19 cellular contexts compared by ENCODE assay signal in genomic region chr13:94188173-94188869, GRCh38.
A peak's percentile ranks its signal among the peaks of the same experiment; 100 is the strongest.
DNase-seq lines count a peak whose midpoint lies in the region; ATAC-seq and TF ChIP-seq lines count a peak whose summit lies in the region.
"Had no signal": no experiment of that assay in that cellular context is flagged by ENCODE, and none has a peak within 500 bp of the region (broad histone marks: within the 10 kb centered on the region; RNA-seq: fewer than 3 reads in every experiment).

No MANE protein-coding gene starts in this region.

- no peak overlapping the region for H3K14ac ChIP-seq in mesenchymal stem cell (ENCODE audit: low read length in 2 of 2)

- H3K4ac ChIP-seq in mesenchymal stem cell (ENCODE audit: low read depth in 1 of 2, low read length in 2 of 2): no peak overlapping the region

- POLR2A ChIA-PET in CD4-positive, alpha-beta memory T cell (lab: Charles Lee; ENCODE audit: partially characterized antibody): no interaction called here

- H3K27me3 ChIP-seq in HUES6 (ENCODE audit: control insufficient read depth, insufficient read depth, low read length) (no peaks in the 10 kb centered on the region), WERI-Rb-1 (ENCODE audit: insufficient read depth, low read depth, severe bottlenecking) (no peaks in the 10 kb centered on the region), mesenchymal stem cell (ENCODE audit: control insufficient read depth in 1 of 2, insufficient read depth in 1 of 2, low read length in 2 of 2) (no peaks in the 10 kb centered on the region)
- no peaks in the 10 kb centered on the region for H3K27me3 ChIP-seq in CD4-positive, alpha-beta memory T cell (ENCODE audit: insufficient read depth, low read length)

- H3K36me3 ChIP-seq in HUES6 (ENCODE audit: control insufficient read depth, insufficient read depth, low read length) (no peaks in the 10 kb centered on the region), WERI-Rb-1 (peaks cover 4% of the 10 kb centered on the region; the same call in 1 of the 2 replicates), mesenchymal stem cell (ENCODE audit: control insufficient read depth in 1 of 2, insufficient read depth in 2 of 2, low read depth in 1 of 2, low read length in 2 of 2) (no peaks in the 10 kb centered on the region)
- no peaks in the 10 kb centered on the region for H3K36me3 ChIP-seq in CD4-positive, alpha-beta memory T cell (ENCODE audit: insufficient read depth, low read length)

- H2BK15ac ChIP-seq in mesenchymal stem cell (ENCODE audit: low read depth, poor library complexity, severe bottlenecking): no peak overlapping the region

- H3K27ac ChIP-seq in HUES6 (ENCODE audit: low read depth, low read length): no peak overlapping the region
- no peak overlapping the region for H3K27ac ChIP-seq in WERI-Rb-1
- no peak overlapping the region for H3K27ac ChIP-seq in mesenchymal stem cell (ENCODE audit: low read length, poor library complexity, severe bottlenecking)
- no peak overlapping the region for H3K27ac ChIP-seq in CD4-positive, alpha-beta memory T cell (ENCODE audit: low read depth, low read length)
- H3K27ac ChIP-seq: GM23248 had no signal

- H3K27me3 Mint-ChIP-seq in stimulated activated memory B cell treated with anti-CD40 and anti-IgM and Interleukin-4, amounts not matched to agents 10 μg/mL and 1 μg/mL and 100 μg/mL, for 72 hours: no peaks in the 10 kb centered on the region
- H3K27me3 Mint-ChIP-seq in CD4-positive, alpha-beta memory T cell: peaks cover 7% of the 10 kb centered on the region in 2 donors

- H3K9ac ChIP-seq in HUES6 (ENCODE audit: low read length) (peak overlapping the region; percentile 13), mesenchymal stem cell (ENCODE audit: low read length) (no peak overlapping the region)
- H3K9ac ChIP-seq: GM23248, SK-N-SH had no signal

- H3K4me1 ChIP-seq in HUES6 (ENCODE audit: control insufficient read depth, insufficient read depth, low read length) (peaks cover 17% of the 10 kb centered on the region), mesenchymal stem cell (ENCODE audit: control insufficient read depth, insufficient read depth, low read depth, low read length) (peaks cover 2% of the 10 kb centered on the region)
- H3K4me1 ChIP-seq in CD4-positive, alpha-beta memory T cell (ENCODE audit: insufficient read depth, low read length): no peaks in the 10 kb centered on the region

- TF ChIP-seq POLR2A in erythroblast (IDR thresholded peaks at IDR 0.05; ENCODE audit: low read length): no peak

- peak overlapping the region in 1 of 2 experiments; percentile 83 for H3K18ac ChIP-seq in mesenchymal stem cell (ENCODE audit: low read depth in 1 of 2, low read length in 2 of 2)

- H3K4me3 ChIP-seq in HUES6 (ENCODE audit: low read depth, low read length): peak overlapping the region; percentile 18; the same call in 1 of the 2 replicates
- H3K4me3 ChIP-seq in WERI-Rb-1 (ENCODE audit: low read depth, low read length): no peak overlapping the region
- H3K4me3 ChIP-seq in mesenchymal stem cell (ENCODE audit: insufficient read depth in 1 of 2, low read depth in 1 of 2, low read length in 2 of 2): no peak overlapping the region
- H3K4me3 ChIP-seq in CD4-positive, alpha-beta memory T cell (ENCODE audit: low read length in 2 of 2): no peak overlapping the region
- H3K4me3 ChIP-seq: GM12878, GM23248 had no signal

- no peaks in the 10 kb centered on the region for H3K4me1 Mint-ChIP-seq in stimulated activated memory B cell treated with anti-CD40 and anti-IgM and Interleukin-4, amounts not matched to agents 10 μg/mL and 1 μg/mL and 100 μg/mL, for 72 hours
- H3K4me1 Mint-ChIP-seq in CD4-positive, alpha-beta memory T cell: no peaks in the 10 kb centered on the region

- peaks cover 3% of the 10 kb centered on the region for H3K9me3 Mint-ChIP-seq in stimulated activated memory B cell treated with anti-CD40 and anti-IgM and Interleukin-4, amounts not matched to agents 10 μg/mL and 1 μg/mL and 100 μg/mL, for 72 hours
- no peaks in the 10 kb centered on the region for H3K9me3 Mint-ChIP-seq in CD4-positive, alpha-beta memory T cell
- H3K9me3 Mint-ChIP-seq: CD8-positive, alpha-beta T cell; T-cell had no signal

- no peak overlapping the region for H3K4me2 ChIP-seq in mesenchymal stem cell (ENCODE audit: low read length, poor library complexity, severe bottlenecking)
- H3K4me2 ChIP-seq: SK-N-SH had no signal

- intact Hi-C loops in CD4-positive, alpha-beta memory T cell (cut with micrococcal nuclease): no loop called here

- H3K9me3 ChIP-seq in HUES6 (ENCODE audit: control insufficient read depth, insufficient read depth, low read depth, low read length) (no peaks in the 10 kb centered on the region), WERI-Rb-1 (ENCODE audit: severe bottlenecking) (no peaks in the 10 kb centered on the region), mesenchymal stem cell (ENCODE audit: control insufficient read depth, low read length) (no peaks in the 10 kb centered on the region)
- H3K9me3 ChIP-seq in CD4-positive, alpha-beta memory T cell (ENCODE audit: control insufficient read depth in 1 of 2, low read length in 2 of 2): no peaks in the 10 kb centered on the region
- H3K9me3 ChIP-seq: SK-N-SH had no signal

- no peak overlapping the region for H2AFZ ChIP-seq in mesenchymal stem cell (ENCODE audit: low read depth, low read length)
- H2AFZ ChIP-seq: GM23248 had no signal

- H3K23ac ChIP-seq in mesenchymal stem cell (ENCODE audit: low read length in 2 of 2): no peak overlapping the region

- 71% methylated on average over 4 of the region's 5 CpGs for WGBS in mesenchymal stem cell

- H2AK5ac ChIP-seq in mesenchymal stem cell (ENCODE audit: low read length, severe bottlenecking): no peak overlapping the region

- CTCF ChIA-PET in CD4-positive, alpha-beta memory T cell (lab: Charles Lee; ENCODE audit: partially characterized antibody): no interaction called here

- no peak overlapping the region for H2BK120ac ChIP-seq in mesenchymal stem cell (ENCODE audit: low read depth, low read length)

- H2BK12ac ChIP-seq in mesenchymal stem cell (ENCODE audit: low read length in 2 of 2): peak overlapping the region in 1 of 2 experiments; percentile 51

- DNase-seq in WERI-Rb-1 (peak; percentile 22), mesenchymal stem cell (no peak), HT-29 (ENCODE audit: low spot score) (no peak), erythroblast (lab: John Stamatoyannopoulos, UW) (no peak)
- DNase-seq in CD4-positive, alpha-beta memory T cell: no peak
- DNase-seq: CD8-positive, alpha-beta T cell; DMS79; GM23248; NCI-H1417 treated with DMSO at 0.1 percent for 48 hours; NCI-H2029; NCI-H2171; NCI-H446; NCI-H748 treated with DMSO at 0.1 percent for 48 hours; SHP77; SK-N-SH; T-cell had no signal

- no peak for TF ChIP-seq CTCF in WERI-Rb-1 (IDR thresholded peaks at IDR 0.05; ENCODE audit: low read depth, low read length)

- peak; percentile 8 for ATAC-seq in stimulated activated memory B cell treated with anti-CD40 and anti-IgM and Interleukin-4, amounts not matched to agents 10 μg/mL and 1 μg/mL and 100 μg/mL, for 72 hours
- ATAC-seq: CD8-positive, alpha-beta T cell; GM12878; T-cell had no signal

- no peak overlapping the region for H3K27ac Mint-ChIP-seq in stimulated activated memory B cell treated with anti-CD40 and anti-IgM and Interleukin-4, amounts not matched to agents 10 μg/mL and 1 μg/mL and 100 μg/mL, for 72 hours
- no peak overlapping the region for H3K27ac Mint-ChIP-seq in CD4-positive, alpha-beta memory T cell
- H3K27ac Mint-ChIP-seq: CD8-positive, alpha-beta T cell; T-cell had no signal

- no peaks in the 10 kb centered on the region for H3K79me1 ChIP-seq in mesenchymal stem cell (replicated peaks; ENCODE audit: low read length, poor library complexity, severe bottlenecking)

- H4K8ac ChIP-seq in mesenchymal stem cell (ENCODE audit: low read length): peak overlapping the region; percentile 52

- H4K91ac ChIP-seq in mesenchymal stem cell (ENCODE audit: low read length): no peak overlapping the region

- no peak overlapping the region for H3K4me3 Mint-ChIP-seq in stimulated activated memory B cell treated with anti-CD40 and anti-IgM and Interleukin-4, amounts not matched to agents 10 μg/mL and 1 μg/mL and 100 μg/mL, for 72 hours
- no peak overlapping the region for H3K4me3 Mint-ChIP-seq in CD4-positive, alpha-beta memory T cell
- H3K4me3 Mint-ChIP-seq: CD8-positive, alpha-beta T cell; T-cell had no signal

- no peaks in the 10 kb centered on the region for H3K36me3 Mint-ChIP-seq in stimulated activated memory B cell treated with anti-CD40 and anti-IgM and Interleukin-4, amounts not matched to agents 10 μg/mL and 1 μg/mL and 100 μg/mL, for 72 hours
- no peaks in the 10 kb centered on the region for H3K36me3 Mint-ChIP-seq in CD4-positive, alpha-beta memory T cell
- H3K36me3 Mint-ChIP-seq: CD8-positive, alpha-beta T cell; T-cell had no signal

- no peak overlapping the region for H2BK5ac ChIP-seq in mesenchymal stem cell (ENCODE audit: low read depth, low read length, poor library complexity, severe bottlenecking)
